Comparison of ENCODE assay signal across 14 cellular contexts in the genomic region with DNA sequence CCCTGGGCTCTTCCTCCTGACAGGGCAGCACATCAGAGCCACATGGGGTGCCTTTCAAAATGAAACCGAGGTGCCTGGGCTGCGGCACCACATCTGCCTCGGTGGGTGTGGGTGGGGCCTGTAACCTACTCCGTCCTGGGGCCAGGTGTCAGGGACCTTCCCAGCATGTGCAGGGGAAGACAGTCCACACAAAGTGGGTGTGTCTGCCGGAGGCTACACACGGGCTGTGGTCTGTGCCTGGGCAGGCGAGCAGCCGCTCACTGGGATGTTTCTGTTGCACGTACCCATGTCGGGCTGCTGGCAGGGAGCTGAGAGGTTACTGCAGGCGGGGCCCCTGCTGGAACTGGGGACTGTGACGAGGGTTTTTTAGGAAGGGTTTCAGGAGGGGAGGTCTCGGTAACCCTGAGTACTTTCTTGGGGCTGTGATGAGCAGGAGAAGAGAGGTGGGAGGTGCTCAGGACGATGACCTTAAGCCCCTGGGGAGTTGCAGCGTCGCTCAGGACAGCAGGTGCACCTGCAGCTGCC.
A peak's percentile ranks its signal among the peaks of the same experiment; 100 is the strongest.
DNase-seq lines count a peak whose midpoint lies in the region; ATAC-seq and TF ChIP-seq lines count a peak whose summit lies in the region.
"Had no signal": no experiment of that assay in that cellular context is flagged by ENCODE, and none has a peak within 500 bp of the region (broad histone marks: within the 10 kb centered on the region; RNA-seq: fewer than 3 reads in every experiment).

No MANE protein-coding gene starts in this region.

- H3K27ac Mint-ChIP-seq in effector memory CD8-positive, alpha-beta T cell = peak overlapping the region; percentile 77 to 95
- H3K27ac Mint-ChIP-seq: activated T-helper 2 cell treated with anti-CD3 and anti-CD28 coated beads, Interferon-gamma antibody, Interleukin-2, Interleukin-4, amounts not matched to agents 10 μg/mL and 5 μg/mL and 100 μg/mL, durations not matched to agents 14 hours and 24 hours and 36 hours; neural progenitor cell had no signal

- WGBS in esophagus squamous epithelium, 2 donors = 48 to 50% methylated on average over 4 to 5 of the region's 16 CpGs

- H3K36me3 Mint-ChIP-seq in effector memory CD8-positive, alpha-beta T cell (ENCODE audit: insufficient read depth) = peaks cover 93% of the 10 kb centered on the region

- H3K9me3 Mint-ChIP-seq in effector memory CD8-positive, alpha-beta T cell = no peaks in the 10 kb centered on the region
- H3K9me3 Mint-ChIP-seq: activated T-helper 2 cell treated with anti-CD3 and anti-CD28 coated beads, Interferon-gamma antibody, Interleukin-2, Interleukin-4, amounts not matched to agents 10 μg/mL and 5 μg/mL and 100 μg/mL, durations not matched to agents 14 hours and 24 hours and 36 hours; neural progenitor cell had no signal

- no peak overlapping the region for H3K4me3 ChIP-seq in esophagus squamous epithelium
- H3K4me3 ChIP-seq: neural progenitor cell had no signal

- peaks cover 11 to 15% of the 10 kb centered on the region in 2 donors for H3K4me1 Mint-ChIP-seq in effector memory CD8-positive, alpha-beta T cell (ENCODE audit: low read depth in 2 of 2)

- peak overlapping the region; percentile 33 to 34 for H3K4me3 Mint-ChIP-seq in effector memory CD8-positive, alpha-beta T cell
- H3K4me3 Mint-ChIP-seq: neural progenitor cell had no signal

- no peak for TF ChIP-seq POLR2A in esophagus squamous epithelium (IDR thresholded peaks at IDR 0.05)

- no peak for TF ChIP-seq CTCF in esophagus squamous epithelium (IDR thresholded peaks at IDR 0.05)

- H3K9me3 ChIP-seq in esophagus squamous epithelium = no peaks in the 10 kb centered on the region
- H3K9me3 ChIP-seq: SK-N-SH had no signal

- peak; percentile 35 for DNase-seq in activated naive CD4-positive, alpha-beta T cell treated with Interleukin-2 at 50 U/mL for 16 hours
- DNase-seq in activated naive CD4-positive, alpha-beta T cell (lab: John Stamatoyannopoulos, UW) = no peak
- DNase-seq in T follicular helper cell (ENCODE audit: low read depth) (peak; percentile 25), MV-4-11 (lab: John Stamatoyannopoulos, UW) (no peak), esophagus squamous epithelium (lab: John Stamatoyannopoulos, UW) (no peak)
- no peak for DNase-seq in effector memory CD8-positive, alpha-beta T cell
- peak; percentile 48 for DNase-seq in stimulated activated naive CD8-positive, alpha-beta T cell treated with anti-CD3 and anti-CD28 coated beads, Interleukin-15, Interleukin-2, amounts not matched to agents 100 U/mL and 50 U/mL, for 24 hours
- DNase-seq: effector CD8-positive, alpha-beta T cell; KBM-7; NCI-H510A; SK-N-SH had no signal

- H3K4me1 ChIP-seq in esophagus squamous epithelium = peaks cover 10 to 56% (median 18%) of the 10 kb centered on the region in 3 donors

- H3K27me3 ChIP-seq in esophagus squamous epithelium = no peaks in the 10 kb centered on the region
- H3K27me3 ChIP-seq: neural progenitor cell had no signal

- no peaks in the 10 kb centered on the region for H3K27me3 Mint-ChIP-seq in effector memory CD8-positive, alpha-beta T cell

- intact Hi-C loops in esophagus squamous epithelium (cut with DNase I) = loop anchor here (5.0 kb wide), 1 partner anchor 60 kb away; no protein-coding TSS in a partner anchor

- ATAC-seq in effector memory CD8-positive, alpha-beta T cell (replicated peaks) = peak; percentile 35
- ATAC-seq in stimulated activated naive CD8-positive, alpha-beta T cell treated with anti-CD3 and anti-CD28 coated beads, Interleukin-15, Interleukin-2, amounts not matched to agents 100 U/mL and 50 U/mL, for 24 hours = peak; percentile 41
- ATAC-seq in HG03095 (IDR thresholded peaks at IDR 0.05; ENCODE audit: unreplicated experiment) = no peak

- peaks cover 47 to 99% (median 64%) of the 10 kb centered on the region in 3 donors for H3K36me3 ChIP-seq in esophagus squamous epithelium
- H3K36me3 ChIP-seq: neural progenitor cell had no signal

- H3K27ac ChIP-seq in esophagus squamous epithelium = peak overlapping the region in 2 of 4 donors; percentile 9 to 25

Comparison
In these comparisons a context has a peak if more than half of its experiments do, and no peak if none do; other contexts are left out.
1. DNase-seq: peak in activated naive CD4-positive, alpha-beta T cell treated with Interleukin-2 at 50 U/mL for 16 hours (single experiment), T follicular helper cell (single experiment) and stimulated activated naive CD8-positive, alpha-beta T cell treated with anti-CD3 and anti-CD28 coated beads, Interleukin-15, Interleukin-2, amounts not matched to agents 100 U/mL and 50 U/mL, for 24 hours (single experiment); none in activated naive CD4-positive, alpha-beta T cell (0 of 4), effector memory CD8-positive, alpha-beta T cell (0 of 3), MV-4-11 (single experiment) and esophagus squamous epithelium (single experiment).